Comparison of ENCODE assay signal across 2 cellular contexts in the genomic region with DNA sequence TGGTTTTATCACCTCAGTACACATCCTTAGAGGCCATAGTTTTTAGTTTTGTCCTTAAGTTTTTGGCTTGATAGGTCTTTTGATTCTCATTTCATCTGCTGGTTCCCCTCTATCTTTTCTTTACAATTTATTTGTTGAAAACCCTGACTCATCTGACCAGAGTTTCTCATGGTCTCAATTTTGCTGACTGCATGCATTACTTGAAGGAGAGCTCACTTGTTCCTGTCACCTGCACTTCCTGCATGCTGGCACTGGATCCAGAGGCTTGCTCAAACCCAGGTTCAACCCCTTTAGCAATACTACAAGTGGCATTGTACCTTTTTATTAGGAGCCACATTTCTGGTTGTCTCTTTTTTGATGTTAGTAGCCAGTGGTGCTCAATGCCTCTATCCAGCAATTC.
TF ChIP-seq lines count a peak whose summit lies in the region.

No MANE protein-coding gene starts in this region.

TF ChIP-seq in A549, 52 proteins besides CTCF, POLR2A, EP300 and RAD21:
- TF ChIP-seq, protein P1, sequence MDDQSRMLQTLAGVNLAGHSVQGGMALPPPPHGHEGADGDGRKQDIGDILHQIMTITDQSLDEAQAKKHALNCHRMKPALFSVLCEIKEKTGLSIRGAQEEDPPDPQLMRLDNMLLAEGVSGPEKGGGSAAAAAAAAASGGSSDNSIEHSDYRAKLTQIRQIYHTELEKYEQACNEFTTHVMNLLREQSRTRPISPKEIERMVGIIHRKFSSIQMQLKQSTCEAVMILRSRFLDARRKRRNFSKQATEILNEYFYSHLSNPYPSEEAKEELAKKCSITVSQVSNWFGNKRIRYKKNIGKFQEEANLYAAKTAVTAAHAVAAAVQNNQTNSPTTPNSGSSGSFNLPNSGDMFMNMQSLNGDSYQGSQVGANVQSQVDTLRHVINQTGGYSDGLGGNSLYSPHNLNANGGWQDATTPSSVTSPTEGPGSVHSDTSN (IDR thresholded peaks at IDR 0.05), result no peak
- no peak for TF ChIP-seq HOXA7 (CRISPR knock-in tag; IDR thresholded peaks at IDR 0.05)
- no peak for TF ChIP-seq ZC3H11A (IDR thresholded peaks at IDR 0.05)
- TF ChIP-seq MAZ (IDR thresholded peaks at IDR 0.05; ENCODE audit: borderline replicate concordance, low read depth, low read length), result no peak
- TF ChIP-seq RFX5 (IDR thresholded peaks at IDR 0.05), result no peak
- no peak for TF ChIP-seq NFE2L2 (conservative IDR thresholded peaks at IDR 0.05; ENCODE audit: low read length)
- TF ChIP-seq MAFK (IDR thresholded peaks at IDR 0.05; ENCODE audit: partially characterized antibody), result peak; percentile 56
TF ChIP-seq in A549: peak in this region for 1.

TF ChIP-seq in K562, 482 proteins besides CTCF, POLR2A, EP300 and RAD21:
- TF ChIP-seq MAFG (tag; conservative IDR thresholded peaks at IDR 0.05) (peak; percentile 42), HDAC8 (tag; IDR thresholded peaks at IDR 0.05) (no peak), FOXJ2 (tag; IDR thresholded peaks at IDR 0.05) (no peak), C11orf30 (IDR thresholded peaks at IDR 0.05; ENCODE audit: low read depth) (peak; percentile 64), CCAR2 (IDR thresholded peaks at IDR 0.05; ENCODE audit: low read depth, low read length) (no peak), KLF1 (tag; IDR thresholded peaks at IDR 0.05) (no peak), TOE1 (IDR thresholded peaks at IDR 0.05; ENCODE audit: borderline replicate concordance) (no peak), TOE1 (CRISPR knock-in tag; IDR thresholded peaks at IDR 0.05; ENCODE audit: borderline replicate concordance, low read depth) (no peak), FOXJ3 (CRISPR knock-in tag; IDR thresholded peaks at IDR 0.05) (no peak), XRCC5 (IDR thresholded peaks at IDR 0.05; ENCODE audit: low read depth, low read length) (no peak), CHD1 (IDR thresholded peaks at IDR 0.05; ENCODE audit: low read length) (no peak), MAFF (IDR thresholded peaks at IDR 0.05; ENCODE audit: low read length) (peak; percentile 34; the same call in 1 of the 2 replicates), KAT7 (CRISPR knock-in tag; IDR thresholded peaks at IDR 0.05; ENCODE audit: borderline replicate concordance) (no peak), ZNF316 (IDR thresholded peaks at IDR 0.05) (peak; percentile 85)
- TF ChIP-seq, protein P2, sequence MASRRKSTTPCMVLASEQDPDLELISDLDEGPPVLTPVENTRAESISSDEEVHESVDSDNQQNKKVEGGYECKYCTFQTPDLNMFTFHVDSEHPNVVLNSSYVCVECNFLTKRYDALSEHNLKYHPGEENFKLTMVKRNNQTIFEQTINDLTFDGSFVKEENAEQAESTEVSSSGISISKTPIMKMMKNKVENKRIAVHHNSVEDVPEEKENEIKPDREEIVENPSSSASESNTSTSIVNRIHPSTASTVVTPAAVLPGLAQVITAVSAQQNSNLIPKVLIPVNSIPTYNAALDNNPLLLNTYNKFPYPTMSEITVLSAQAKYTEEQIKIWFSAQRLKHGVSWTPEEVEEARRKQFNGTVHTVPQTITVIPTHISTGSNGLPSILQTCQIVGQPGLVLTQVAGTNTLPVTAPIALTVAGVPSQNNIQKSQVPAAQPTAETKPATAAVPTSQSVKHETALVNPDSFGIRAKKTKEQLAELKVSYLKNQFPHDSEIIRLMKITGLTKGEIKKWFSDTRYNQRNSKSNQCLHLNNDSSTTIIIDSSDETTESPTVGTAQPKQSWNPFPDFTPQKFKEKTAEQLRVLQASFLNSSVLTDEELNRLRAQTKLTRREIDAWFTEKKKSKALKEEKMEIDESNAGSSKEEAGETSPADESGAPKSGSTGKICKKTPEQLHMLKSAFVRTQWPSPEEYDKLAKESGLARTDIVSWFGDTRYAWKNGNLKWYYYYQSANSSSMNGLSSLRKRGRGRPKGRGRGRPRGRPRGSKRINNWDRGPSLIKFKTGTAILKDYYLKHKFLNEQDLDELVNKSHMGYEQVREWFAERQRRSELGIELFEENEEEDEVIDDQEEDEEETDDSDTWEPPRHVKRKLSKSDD (conservative IDR thresholded peaks at IDR 0.05; ENCODE audit: low read length), result no peak
- TF ChIP-seq, protein P3, sequence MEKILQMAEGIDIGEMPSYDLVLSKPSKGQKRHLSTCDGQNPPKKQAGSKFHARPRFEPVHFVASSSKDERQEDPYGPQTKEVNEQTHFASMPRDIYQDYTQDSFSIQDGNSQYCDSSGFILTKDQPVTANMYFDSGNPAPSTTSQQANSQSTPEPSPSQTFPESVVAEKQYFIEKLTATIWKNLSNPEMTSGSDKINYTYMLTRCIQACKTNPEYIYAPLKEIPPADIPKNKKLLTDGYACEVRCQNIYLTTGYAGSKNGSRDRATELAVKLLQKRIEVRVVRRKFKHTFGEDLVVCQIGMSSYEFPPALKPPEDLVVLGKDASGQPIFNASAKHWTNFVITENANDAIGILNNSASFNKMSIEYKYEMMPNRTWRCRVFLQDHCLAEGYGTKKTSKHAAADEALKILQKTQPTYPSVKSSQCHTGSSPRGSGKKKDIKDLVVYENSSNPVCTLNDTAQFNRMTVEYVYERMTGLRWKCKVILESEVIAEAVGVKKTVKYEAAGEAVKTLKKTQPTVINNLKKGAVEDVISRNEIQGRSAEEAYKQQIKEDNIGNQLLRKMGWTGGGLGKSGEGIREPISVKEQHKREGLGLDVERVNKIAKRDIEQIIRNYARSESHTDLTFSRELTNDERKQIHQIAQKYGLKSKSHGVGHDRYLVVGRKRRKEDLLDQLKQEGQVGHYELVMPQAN (IDR thresholded peaks at IDR 0.05; ENCODE audit: borderline replicate concordance), result no peak
